ENCODE assay signal across 25 cellular contexts in the genomic region with DNA sequence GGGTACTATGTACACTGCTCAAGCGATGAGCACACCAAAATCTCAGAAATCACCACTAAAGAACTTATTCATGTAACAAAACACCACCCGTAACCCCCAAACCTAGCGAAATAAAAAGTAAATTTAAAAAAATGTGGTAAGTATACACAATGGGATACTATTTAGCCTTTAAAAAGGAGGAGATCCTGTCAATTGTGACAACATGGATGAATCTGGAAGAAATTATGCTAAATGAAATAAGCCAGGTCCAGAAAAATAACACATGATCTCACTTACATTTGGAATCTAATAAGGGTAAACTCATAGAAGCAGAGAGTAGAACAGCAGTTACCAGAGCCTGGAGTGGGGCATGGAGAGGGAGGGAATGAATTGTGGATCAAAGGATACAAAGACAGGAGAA.
"Had no signal": no experiment of that assay in that cellular context is flagged by ENCODE, and none has a peak within 500 bp of the region (broad histone marks: within the 10 kb centered on the region; RNA-seq: fewer than 3 reads in every experiment).

No MANE protein-coding gene starts in this region.

- ATAC-seq: effector memory CD8-positive, alpha-beta T cell; esophagus mucosa; gastrocnemius medialis; heart right ventricle; left cardiac atrium; left lung; left ventricle myocardium superior; lower lobe of right lung; naive thymus-derived CD4-positive, alpha-beta T cell had no signal

- H3K36me3 Mint-ChIP-seq: memory B cell; naive thymus-derived CD4-positive, alpha-beta T cell; natural killer cell had no signal

- H3K4me1 ChIP-seq: colonic mucosa, esophagus squamous epithelium, gastrocnemius medialis, heart right ventricle, left lung, lower lobe of right lung had no signal

- DNase-seq: colonic mucosa; cortex of kidney; effector CD8-positive, alpha-beta T cell; effector memory CD8-positive, alpha-beta T cell; endodermal cell; erythroblast; esophagus squamous epithelium; foreskin fibroblast; foreskin melanocyte; gastrocnemius medialis; glutamatergic neuron; head of caudate nucleus; heart right ventricle; hippocampal formation; left cardiac atrium; left lung; left ventricle myocardium superior; lower lobe of right lung; midbrain; naive thymus-derived CD4-positive, alpha-beta T cell; natural killer cell had no signal

- H3K4me3 ChIP-seq: colonic mucosa, esophagus squamous epithelium, gastrocnemius medialis, heart right ventricle, left lung, lower lobe of right lung had no signal

- H3K27me3 ChIP-seq: colonic mucosa, esophagus squamous epithelium, gastrocnemius medialis, left lung had no signal

- H3K36me3 ChIP-seq: colonic mucosa, esophagus squamous epithelium, gastrocnemius medialis, heart right ventricle, left lung, lower lobe of right lung had no signal

- H3K27ac ChIP-seq: colonic mucosa, epithelial cell of prostate, esophagus squamous epithelium, gastrocnemius medialis, heart right ventricle, left lung, lower lobe of right lung had no signal

- H3K9me3 ChIP-seq: colonic mucosa, lower lobe of right lung had no signal

- H3K27ac Mint-ChIP-seq: dendritic cell treated with granulocyte-macrophage colony-stimulating factor and Interleukin-4, amounts not matched to agents 40 ng/mL and 50 ng/mL, for 4 days; effector memory CD8-positive, alpha-beta T cell; endodermal cell; memory B cell; naive thymus-derived CD4-positive, alpha-beta T cell; natural killer cell had no signal

- H3K4me3 Mint-ChIP-seq: dendritic cell treated with granulocyte-macrophage colony-stimulating factor and Interleukin-4, amounts not matched to agents 40 ng/mL and 50 ng/mL, for 4 days; effector memory CD8-positive, alpha-beta T cell; endodermal cell; memory B cell; naive thymus-derived CD4-positive, alpha-beta T cell; natural killer cell had no signal

- H3K4me1 Mint-ChIP-seq: memory B cell, natural killer cell had no signal

- H3K9me3 Mint-ChIP-seq: dendritic cell treated with granulocyte-macrophage colony-stimulating factor and Interleukin-4, amounts not matched to agents 40 ng/mL and 50 ng/mL, for 4 days had no signal
